8 cellular contexts compared by ENCODE assay signal in genomic region chr5:81779125-81779934, GRCh38. TPM values are rescaled to one million over a fixed set of nuclear protein-coding genes. Genes with fewer than 3 reads are reported as not detected.
DNase-seq lines count a peak whose midpoint lies in the region; ATAC-seq lines count a peak whose summit lies in the region.

No MANE protein-coding gene starts in this region.

- H3K9me3 ChIP-seq in CD4-positive, CD25-positive, alpha-beta regulatory T cell (ENCODE audit: control insufficient read depth in 2 of 2, low read length in 2 of 2), result no peaks in the 10 kb centered on the region

- H3K4me3 Mint-ChIP-seq in CD4-positive, CD25-positive, alpha-beta regulatory T cell, result peak overlapping the region; percentile 57 to 93 (median 89)
- peak overlapping the region; percentile 50 for H3K4me3 Mint-ChIP-seq in dendritic cell treated with granulocyte-macrophage colony-stimulating factor and Interleukin-4, amounts not matched to agents 40 ng/mL and 50 ng/mL, for 4 days

- H3K27ac ChIP-seq in CD4-positive, CD25-positive, alpha-beta regulatory T cell (ENCODE audit: insufficient read depth, low read length, poor library complexity, severe bottlenecking), result peak overlapping the region; percentile 61
- peak overlapping the region; percentile 65 for H3K27ac ChIP-seq in substantia nigra (ENCODE audit: low read depth, low read length, poor library complexity, severe bottlenecking)

- H3K4me1 ChIP-seq in CD4-positive, CD25-positive, alpha-beta regulatory T cell (ENCODE audit: control insufficient read depth, insufficient read depth, low read length, poor library complexity, severe bottlenecking), result peaks cover 12% of the 10 kb centered on the region

- intact Hi-C loops in dendritic cell treated with granulocyte-macrophage colony-stimulating factor and Interleukin-4, amounts not matched to agents 40 ng/mL and 50 ng/mL, for 4 days (cut with micrococcal nuclease), result loop anchor here (2.0 kb wide), 1 partner anchor 29 kb away; the partner anchor contains the start of gene SSBP2

- peak overlapping the region; percentile 96 to 99 (median 98) for H3K27ac Mint-ChIP-seq in CD4-positive, CD25-positive, alpha-beta regulatory T cell
- peak overlapping the region; percentile 86 for H3K27ac Mint-ChIP-seq in dendritic cell treated with granulocyte-macrophage colony-stimulating factor and Interleukin-4, amounts not matched to agents 40 ng/mL and 50 ng/mL, for 4 days

- no peaks in the 10 kb centered on the region for H3K27me3 ChIP-seq in CD4-positive, CD25-positive, alpha-beta regulatory T cell (ENCODE audit: control insufficient read depth, insufficient read depth, low read length)

- DNase-seq in CD4-positive, CD25-positive, alpha-beta regulatory T cell, result peak; percentile 11 to 71 (median 52)
- DNase-seq in midbrain (lab: John Stamatoyannopoulos, UW) (peak; percentile 23), substantia nigra (lab: John Stamatoyannopoulos, UW) (peak in 33 of 49 donors; percentile 7 to 52 (median 24)), dedifferentiated amniotic fluid mesenchymal stem cell (ENCODE audit: extremely low spot score) (no peak)

- H3K9me3 Mint-ChIP-seq in CD4-positive, CD25-positive, alpha-beta regulatory T cell, result no peaks in the 10 kb centered on the region
- no peaks in the 10 kb centered on the region for H3K9me3 Mint-ChIP-seq in dendritic cell treated with granulocyte-macrophage colony-stimulating factor and Interleukin-4, amounts not matched to agents 40 ng/mL and 50 ng/mL, for 4 days

- H3K27me3 Mint-ChIP-seq in CD4-positive, CD25-positive, alpha-beta regulatory T cell, result no peaks in the 10 kb centered on the region
- H3K27me3 Mint-ChIP-seq in dendritic cell treated with granulocyte-macrophage colony-stimulating factor and Interleukin-4, amounts not matched to agents 40 ng/mL and 50 ng/mL, for 4 days, result no peaks in the 10 kb centered on the region

- H3K36me3 Mint-ChIP-seq in CD4-positive, CD25-positive, alpha-beta regulatory T cell, result no peaks in the 10 kb centered on the region
- H3K36me3 Mint-ChIP-seq in dendritic cell treated with granulocyte-macrophage colony-stimulating factor and Interleukin-4, amounts not matched to agents 40 ng/mL and 50 ng/mL, for 4 days (ENCODE audit: low read depth), result no peaks in the 10 kb centered on the region

- H3K36me3 ChIP-seq in CD4-positive, CD25-positive, alpha-beta regulatory T cell (ENCODE audit: control insufficient read depth, insufficient read depth, low read length), result no peaks in the 10 kb centered on the region

- H3K4me1 Mint-ChIP-seq in CD4-positive, CD25-positive, alpha-beta regulatory T cell, result peaks cover 17 to 27% (median 22%) of the 10 kb centered on the region in 4 donors
- H3K4me1 Mint-ChIP-seq in dendritic cell treated with granulocyte-macrophage colony-stimulating factor and Interleukin-4, amounts not matched to agents 40 ng/mL and 50 ng/mL, for 4 days (ENCODE audit: low read depth), result peaks cover 25% of the 10 kb centered on the region

- peak; percentile 76 for ATAC-seq in CD4-positive, CD25-positive, alpha-beta regulatory T cell (ENCODE audit: low read depth in 2 of 2)
- ATAC-seq in GM19467 (IDR thresholded peaks at IDR 0.05; ENCODE audit: unreplicated experiment), result peak; percentile 87
- ATAC-seq in HG03575 (IDR thresholded peaks at IDR 0.05; ENCODE audit: extremely low read depth, insufficient number of reproducible peaks, low FRiP score, unreplicated experiment), result peak; percentile 57
- peak; percentile 62 to 81 for ATAC-seq in activated CD4-positive, CD25-positive, alpha-beta regulatory T cell treated with anti-CD3 and anti-CD28 coated beads, Interleukin-2, amount 50 U/mL, for 24 hours

- H3K4me3 ChIP-seq in CD4-positive, CD25-positive, alpha-beta regulatory T cell (ENCODE audit: low read depth, low read length), result peak overlapping the region; percentile 86

RNA-seq across cellular contexts. Expression of gene SSBP2, which starts 28.4 kb away (rescaled TPM):
- 17.6 TPM for total RNA-seq in CD4-positive, CD25-positive, alpha-beta regulatory T cell
- polyA plus RNA-seq in CD4-positive, CD25-positive, alpha-beta regulatory T cell, result 10 to 100 TPM; 27.9 to 43.0 (median 37.6) TPM
